Comparison of ENCODE assay signal across 14 cellular contexts in genomic region chr6:151916680-151917164, GRCh38.
DNase-seq lines count a peak whose midpoint lies in the region; ATAC-seq, FAIRE-seq and TF ChIP-seq lines count a peak whose summit lies in the region.
"Had no signal": no experiment of that assay in that cellular context is flagged by ENCODE, and none has a peak within 500 bp of the region (broad histone marks: within the 10 kb centered on the region; RNA-seq: fewer than 3 reads in every experiment).

No MANE protein-coding gene starts in this region.

- H3K27ac ChIP-seq in vagina, result peak overlapping the region; percentile 78

- H3K4me3 ChIP-seq in astrocyte of the spinal cord (ENCODE audit: low read depth, low read length), result no peak overlapping the region
- H3K4me3 ChIP-seq in vagina, result no peak overlapping the region
- H3K4me3 ChIP-seq: ascending aorta had no signal

- DNase-seq in HPDE6-E6E7 (ENCODE audit: extremely low spot score) (peak; percentile 44), astrocyte of the spinal cord (ENCODE audit: low read depth, low spot score) (peak; percentile 70), kidney tubule cell (ENCODE audit: low spot score) (peak; percentile 10), vagina (ENCODE audit: extremely low spot score in 2 of 2) (peak in 1 of 2 donors; percentile 93), NCI-H82 (lab: John Stamatoyannopoulos, UW) (no peak), RCC 7860 (ENCODE audit: low spot score) (no peak)
- DNase-seq: activated B cell treated with CpG ODN at 0.5 μM for 24 hours; activated T-cell treated with anti-CD3 and anti-CD28 coated beads, Interleukin-2, amount 50 U/mL, for 24 hours; COR-L47; hypothalamus; NCI-H1048; NCI-H69 had no signal

- in situ Hi-C loops in astrocyte of the spinal cord (cut with HindIII; ENCODE audit: low sequenced_read_pairs), result no loop called here

- ATAC-seq in HG03342 (IDR thresholded peaks at IDR 0.05; ENCODE audit: unreplicated experiment), result no peak

- peaks cover 49% of the 10 kb centered on the region for H3K4me1 ChIP-seq in vagina
- H3K4me1 ChIP-seq: ascending aorta had no signal

- no peak for TF ChIP-seq CTCF in astrocyte of the spinal cord (IDR thresholded peaks at IDR 0.05; ENCODE audit: low read depth, low read length)
- no peak for TF ChIP-seq CTCF in vagina (IDR thresholded peaks at IDR 0.05)

- no peaks in the 10 kb centered on the region for H3K36me3 ChIP-seq in vagina
- H3K36me3 ChIP-seq: ascending aorta had no signal

- H3K9me3 ChIP-seq in vagina, result no peaks in the 10 kb centered on the region

- intact Hi-C loops in vagina (cut with DNase I), result no loop called here

- no peak for TF ChIP-seq POLR2A in vagina (IDR thresholded peaks at IDR 0.05)

- FAIRE-seq in RCC 7860 (lab: Jason Lieb, UNC), result no peak

- H3K27me3 ChIP-seq in vagina, result no peaks in the 10 kb centered on the region
- H3K27me3 ChIP-seq: ascending aorta had no signal

Comparison
In these comparisons a context has a peak if more than half of its experiments do, and no peak if none do; other contexts are left out.
1. DNase-seq: peak in HPDE6-E6E7 (single experiment), astrocyte of the spinal cord (single experiment) and kidney tubule cell (single experiment); none in NCI-H82 (single experiment) and RCC 7860 (single experiment).